1 cellular context compared by ENCODE assay signal in genomic region chr17:76726231-76726765, GRCh38.
TF ChIP-seq lines count a peak whose summit lies in the region.

Gene JMJD6, minus strand, starts transcription at chr17:76726606. Its CDS starts 131 bp downstream, at chr17:76726475.

TF ChIP-seq in HepG2, 621 proteins besides CTCF, POLR2A, EP300 and RAD21 (continued from another document and continues in another):
- TF ChIP-seq ZBTB7B (CRISPR knock-in tag; IDR thresholded peaks at IDR 0.05), result peak; percentile 51; the same call in 1 of the 2 replicates
- peak; percentile 67 for TF ChIP-seq IKZF4 (CRISPR knock-in tag; IDR thresholded peaks at IDR 0.05; ENCODE audit: borderline replicate concordance, low read depth, not compliant biosample characterization)
- TF ChIP-seq MTF2 (CRISPR knock-in tag; IDR thresholded peaks at IDR 0.05; ENCODE audit: borderline replicate concordance), result 0 out of 2 replicates have a peak, but pooled peaks have one; percentile 34
- peak; percentile 85 for TF ChIP-seq SAP130 (CRISPR knock-in tag; IDR thresholded peaks at IDR 0.05; ENCODE audit: low read depth)
- no peak for TF ChIP-seq PRPF4 (IDR thresholded peaks at IDR 0.05; ENCODE audit: low read depth, low read length, poor library complexity, severe bottlenecking)
- peak; percentile 80 for TF ChIP-seq CEBPG (CRISPR knock-in tag; IDR thresholded peaks at IDR 0.05)
- TF ChIP-seq SIX4 (CRISPR knock-in tag; IDR thresholded peaks at IDR 0.05), result peak; percentile 27; the same call in 1 of the 2 replicates
- peak; percentile 68 for TF ChIP-seq RXRA (CRISPR knock-in tag; IDR thresholded peaks at IDR 0.05)
- no peak; the same call in 1 of the 2 replicates for TF ChIP-seq ZNF678 (CRISPR knock-in tag; IDR thresholded peaks at IDR 0.05)
- no peak for TF ChIP-seq ZNF615 (CRISPR knock-in tag; IDR thresholded peaks at IDR 0.05; ENCODE audit: borderline replicate concordance)
- no peak for TF ChIP-seq ZBTB20 (CRISPR knock-in tag; IDR thresholded peaks at IDR 0.05; ENCODE audit: borderline replicate concordance, low read depth)
- no peak for TF ChIP-seq SOX6 (IDR thresholded peaks at IDR 0.05)
- TF ChIP-seq SOX6 (CRISPR knock-in tag; IDR thresholded peaks at IDR 0.05), result peak; percentile 41
- 0 out of 2 replicates have a peak, but pooled peaks have one; percentile 15 for TF ChIP-seq ZSCAN9 (CRISPR knock-in tag; IDR thresholded peaks at IDR 0.05; ENCODE audit: borderline replicate concordance)
- no peak for TF ChIP-seq NR1H2 (CRISPR knock-in tag; IDR thresholded peaks at IDR 0.05; ENCODE audit: borderline replicate concordance, low read depth)
- peak; percentile 61; the same call in 1 of the 2 replicates for TF ChIP-seq ATF7-NPFF (CRISPR knock-in tag; IDR thresholded peaks at IDR 0.05; ENCODE audit: low read depth)
- TF ChIP-seq TIGD3 (CRISPR knock-in tag; IDR thresholded peaks at IDR 0.05; ENCODE audit: borderline replicate concordance), result no peak; the same call in 1 of the 2 replicates
- no peak for TF ChIP-seq ZNF205 (CRISPR knock-in tag; IDR thresholded peaks at IDR 0.05)
- TF ChIP-seq KDM5B (CRISPR knock-in tag; IDR thresholded peaks at IDR 0.05; ENCODE audit: borderline replicate concordance), result peak; percentile 93
- no peak for TF ChIP-seq CBFB (CRISPR knock-in tag; IDR thresholded peaks at IDR 0.05)
- TF ChIP-seq ZNF569 (CRISPR knock-in tag; IDR thresholded peaks at IDR 0.05; ENCODE audit: borderline replicate concordance), result no peak; the same call in 1 of the 2 replicates
- TF ChIP-seq ZNF546 (CRISPR knock-in tag; conservative IDR thresholded peaks at IDR 0.05), result peak; percentile 81
- 0 out of 2 replicates have a peak, but pooled peaks have one; percentile 10 for TF ChIP-seq ZFP82 (CRISPR knock-in tag; IDR thresholded peaks at IDR 0.05; ENCODE audit: borderline replicate concordance)
- peak; percentile 99 for TF ChIP-seq ZFP91 (CRISPR knock-in tag; IDR thresholded peaks at IDR 0.05; ENCODE audit: borderline replicate concordance)
- no peak for TF ChIP-seq SIN3B (IDR thresholded peaks at IDR 0.05; ENCODE audit: low read length)
- TF ChIP-seq POGZ (CRISPR knock-in tag; IDR thresholded peaks at IDR 0.05), result 0 out of 2 replicates have a peak, but pooled peaks have one; percentile 4
- peak; percentile 90 for TF ChIP-seq ZFY (CRISPR knock-in tag; IDR thresholded peaks at IDR 0.05)
- TF ChIP-seq ZNF276 (CRISPR knock-in tag; IDR thresholded peaks at IDR 0.05; ENCODE audit: low read depth), result peak; percentile 28; the same call in 1 of the 2 replicates
- peak; percentile 66 for TF ChIP-seq GATAD1 (CRISPR knock-in tag; IDR thresholded peaks at IDR 0.05)
- TF ChIP-seq NR2F6 (IDR thresholded peaks at IDR 0.05), result no peak
- TF ChIP-seq NR2F6 (CRISPR knock-in tag; IDR thresholded peaks at IDR 0.05), result peak; percentile 52
- peak; percentile 87 for TF ChIP-seq ZSCAN21 (CRISPR knock-in tag; IDR thresholded peaks at IDR 0.05; ENCODE audit: borderline replicate concordance)
- no peak for TF ChIP-seq ZNF24 (IDR thresholded peaks at IDR 0.05)
- TF ChIP-seq ZSCAN25 (CRISPR knock-in tag; IDR thresholded peaks at IDR 0.05), result peak; percentile 96
- no peak for TF ChIP-seq NFIB (CRISPR knock-in tag; IDR thresholded peaks at IDR 0.05; ENCODE audit: borderline replicate concordance)
- TF ChIP-seq GMEB1 (CRISPR knock-in tag; IDR thresholded peaks at IDR 0.05; ENCODE audit: borderline replicate concordance), result peak; percentile 93
- no peak for TF ChIP-seq SCMH1 (CRISPR knock-in tag; IDR thresholded peaks at IDR 0.05; ENCODE audit: borderline replicate concordance)
- no peak for TF ChIP-seq ARNT (IDR thresholded peaks at IDR 0.05)
- TF ChIP-seq ZNF510 (CRISPR knock-in tag; IDR thresholded peaks at IDR 0.05; ENCODE audit: low read depth), result no peak
- no peak for TF ChIP-seq ONECUT2 (CRISPR knock-in tag; IDR thresholded peaks at IDR 0.05)
- no peak for TF ChIP-seq ZNF281 (CRISPR knock-in tag; IDR thresholded peaks at IDR 0.05; ENCODE audit: borderline replicate concordance)
- no peak for TF ChIP-seq ZBTB40 (IDR thresholded peaks at IDR 0.05)
- TF ChIP-seq ZBTB40 (CRISPR knock-in tag; IDR thresholded peaks at IDR 0.05), result peak; percentile 54; the same call in 1 of the 2 replicates
- no peak for TF ChIP-seq ZNF512 (CRISPR knock-in tag; IDR thresholded peaks at IDR 0.05)
- TF ChIP-seq ZSCAN20 (CRISPR knock-in tag; IDR thresholded peaks at IDR 0.05; ENCODE audit: borderline replicate concordance), result peak; percentile 72; the same call in 1 of the 2 replicates
- TF ChIP-seq POLR2AphosphoS2 (IDR thresholded peaks at IDR 0.05; ENCODE audit: low read depth, low read length), result no peak
